In the genomic region with DNA sequence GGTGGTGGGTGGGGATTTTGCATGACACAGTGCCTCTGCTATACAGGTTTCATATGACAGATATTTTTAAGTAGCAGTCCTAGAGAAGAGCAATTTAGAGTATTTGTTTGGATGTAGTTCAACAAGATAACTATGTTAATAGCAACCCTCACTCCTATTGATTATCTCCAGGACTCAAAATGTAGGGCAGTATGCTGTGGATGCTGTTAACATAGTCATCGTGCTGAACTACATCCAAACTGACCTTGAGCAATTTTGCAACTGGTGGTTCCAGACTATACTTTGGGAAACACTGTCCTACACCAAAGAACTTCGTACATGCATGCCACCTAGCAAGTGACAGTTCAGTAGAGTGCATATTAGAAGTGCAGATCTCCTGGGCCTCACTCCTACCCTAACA, we compare ENCODE assay signal across 15 cellular contexts.
DNase-seq lines count a peak whose midpoint lies in the region; ATAC-seq, FAIRE-seq and TF ChIP-seq lines count a peak whose summit lies in the region.
"Had no signal": no experiment of that assay in that cellular context is flagged by ENCODE, and none has a peak within 500 bp of the region (broad histone marks: within the 10 kb centered on the region; RNA-seq: fewer than 3 reads in every experiment).

No MANE protein-coding gene starts in this region.

- H3K4me1 Mint-ChIP-seq in astrocyte (ENCODE audit: low read depth, unreplicated experiment) (no peaks in the 10 kb centered on the region), CD14-positive monocyte (no peaks in the 10 kb centered on the region)
- H3K4me1 Mint-ChIP-seq: GM23338 had no signal

- TF ChIP-seq POLR2A in heart left ventricle (IDR thresholded peaks at IDR 0.05), result no peak

- no peaks in the 10 kb centered on the region for H4K20me1 ChIP-seq in astrocyte (ENCODE audit: insufficient read depth, low read length)

- H3K4me2 ChIP-seq in astrocyte (ENCODE audit: low read length), result no peak overlapping the region
- H3K4me2 ChIP-seq: GM23338 had no signal

- H3K27me3 Mint-ChIP-seq in astrocyte (ENCODE audit: low read depth, unreplicated experiment) (no peaks in the 10 kb centered on the region), CD14-positive monocyte (ENCODE audit: low read depth in 3 of 3) (peaks cover 0 to 2% (median 1%) of the 10 kb centered on the region in 3 donors)

- H3K4me3 Mint-ChIP-seq in astrocyte (ENCODE audit: unreplicated experiment), result no peak overlapping the region
- no peak overlapping the region for H3K4me3 Mint-ChIP-seq in CD14-positive monocyte
- H3K4me3 Mint-ChIP-seq: B cell; CD4-positive, alpha-beta memory T cell; GM23338 had no signal

- WGBS in heart left ventricle, 4 donors, result 34 to 52% (median 46%) methylated on average over 2 of the region's 2 CpGs

- no peak overlapping the region for H3K9ac ChIP-seq in astrocyte (ENCODE audit: low read length)

- H3K79me2 ChIP-seq in astrocyte (ENCODE audit: insufficient read depth, low read length), result no peaks in the 10 kb centered on the region

- H3K36me3 ChIP-seq in heart left ventricle (no peaks in the 10 kb centered on the region), astrocyte (ENCODE audit: insufficient read depth, low read length) (no peaks in the 10 kb centered on the region)

- H3K9me3 Mint-ChIP-seq in astrocyte (ENCODE audit: unreplicated experiment) (peaks cover 5% of the 10 kb centered on the region), CD14-positive monocyte (no peaks in the 10 kb centered on the region)
- H3K9me3 Mint-ChIP-seq: CD4-positive, alpha-beta memory T cell had no signal

- no peaks in the 10 kb centered on the region for H3K27me3 ChIP-seq in heart left ventricle
- no peaks in the 10 kb centered on the region for H3K27me3 ChIP-seq in astrocyte (ENCODE audit: insufficient read depth, low read length)

- no peak overlapping the region for H3K4me3 ChIP-seq in heart left ventricle
- no peak overlapping the region for H3K4me3 ChIP-seq in astrocyte (ENCODE audit: insufficient read depth, low read depth, low read length)
- H3K4me3 ChIP-seq: GM12878, GM23338 had no signal

- TF ChIP-seq CTCF in heart left ventricle (IDR thresholded peaks at IDR 0.05) (no peak), astrocyte (IDR thresholded peaks at IDR 0.05; ENCODE audit: insufficient read depth, low read depth, low read length) (no peak), CD14-positive monocyte (IDR thresholded peaks at IDR 0.05) (no peak)

- DNase-seq in heart left ventricle (no peak), cardiac septum (ENCODE audit: low spot score) (no peak), astrocyte (ENCODE audit: low read depth) (no peak), left lobe of liver (ENCODE audit: low spot score) (peak; percentile 69), hypothalamus (lab: John Stamatoyannopoulos, UW) (no peak), HuH-7.5 (ENCODE audit: low spot score) (no peak), CD14-positive monocyte (ENCODE audit: low spot score) (no peak)
- DNase-seq: C1 segment of cervical spinal cord; CD4-positive, alpha-beta memory T cell; DMS79; H7 had no signal

- ATAC-seq in heart left ventricle, result peak; percentile 43 to 96 (median 86)
- ATAC-seq in left lobe of liver, result peak; percentile 85
- ATAC-seq: GM12878, GM23338 had no signal

- FAIRE-seq in astrocyte (lab: Jason Lieb, UNC), result peak; percentile 39
- FAIRE-seq: A204.1, GM12878 had no signal

- H3K27ac ChIP-seq in heart left ventricle, result no peak overlapping the region
- H3K27ac ChIP-seq in astrocyte (ENCODE audit: low read depth, low read length), result no peak overlapping the region

- H3K36me3 Mint-ChIP-seq in astrocyte (ENCODE audit: low read depth, unreplicated experiment) (no peaks in the 10 kb centered on the region), CD14-positive monocyte (no peaks in the 10 kb centered on the region)
- H3K36me3 Mint-ChIP-seq: CD4-positive, alpha-beta memory T cell had no signal

- H3K4me1 ChIP-seq in heart left ventricle (peaks cover 0 to 9% (median 0%) of the 10 kb centered on the region in 12 donors), astrocyte (ENCODE audit: insufficient read depth, low read length) (no peaks in the 10 kb centered on the region)

- intact Hi-C loops in heart left ventricle (cut with DNase I) (no loop called here), cardiac septum (cut with DNase I) (no loop called here), CD14-positive monocyte (cut with micrococcal nuclease) (no loop called here)

- no peak overlapping the region for H2AFZ ChIP-seq in astrocyte (ENCODE audit: low read depth, low read length)
- H2AFZ ChIP-seq: GM23338 had no signal

- H3K9me3 ChIP-seq in heart left ventricle (no peaks in the 10 kb centered on the region), astrocyte (ENCODE audit: insufficient read depth, low read depth, low read length) (no peaks in the 10 kb centered on the region)

- no peak overlapping the region for H3K27ac Mint-ChIP-seq in astrocyte (ENCODE audit: unreplicated experiment)
- no peak overlapping the region for H3K27ac Mint-ChIP-seq in CD14-positive monocyte
- H3K27ac Mint-ChIP-seq: B cell, GM23338 had no signal
